ENCODE assay signal across 1 cellular context in the genomic region with DNA sequence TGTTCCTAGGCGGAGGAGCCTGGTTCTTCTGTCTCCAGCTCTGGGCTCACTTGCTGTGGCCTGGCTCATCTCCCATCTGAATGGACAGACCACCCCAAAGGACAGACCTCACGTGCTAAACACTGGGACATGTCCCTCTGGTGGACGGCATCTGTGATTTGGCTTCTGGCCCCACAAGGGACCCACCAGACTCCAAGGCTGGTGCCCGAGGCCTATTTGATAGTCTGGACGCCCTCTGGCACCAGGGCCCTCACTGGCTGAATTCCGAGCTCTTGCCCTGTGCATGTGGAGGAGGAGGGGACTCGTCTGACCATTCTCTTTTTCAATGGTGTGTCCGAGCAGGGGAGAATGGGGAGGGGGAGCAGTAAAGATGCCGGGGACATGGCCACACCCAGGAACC.
TF ChIP-seq lines count a peak whose summit lies in the region.

No MANE protein-coding gene starts in this region.

TF ChIP-seq in K562, 482 proteins besides CTCF, POLR2A, EP300 and RAD21:
- TF ChIP-seq NEUROD1 (IDR thresholded peaks at IDR 0.05; ENCODE audit: borderline replicate concordance, low read depth, low read length, partially characterized antibody) (no peak), HNRNPL (IDR thresholded peaks at IDR 0.05; ENCODE audit: low read depth, low read length) (no peak), ZNF354B (CRISPR knock-in tag; IDR thresholded peaks at IDR 0.05) (no peak), HMG20B (CRISPR knock-in tag; IDR thresholded peaks at IDR 0.05) (no peak), ZNF239 (CRISPR knock-in tag; IDR thresholded peaks at IDR 0.05) (no peak), BRCA1 (IDR thresholded peaks at IDR 0.05) (no peak), BRCA1 (CRISPR knock-in tag; IDR thresholded peaks at IDR 0.05) (no peak), TCF7 (IDR thresholded peaks at IDR 0.05; ENCODE audit: borderline replicate concordance) (no peak), SMARCB1 (IDR thresholded peaks at IDR 0.05; ENCODE audit: insufficient read length, low read depth) (no peak), ZNF121 (CRISPR knock-in tag; conservative IDR thresholded peaks at IDR 0.05) (no peak), ZBTB1 (CRISPR knock-in tag; IDR thresholded peaks at IDR 0.05; ENCODE audit: borderline replicate concordance, low read depth) (no peak), NCOA1 (IDR thresholded peaks at IDR 0.05; ENCODE audit: low read depth) (no peak), ZNF224 (CRISPR knock-in tag; IDR thresholded peaks at IDR 0.05) (no peak)
- TF ChIP-seq, protein P1, sequence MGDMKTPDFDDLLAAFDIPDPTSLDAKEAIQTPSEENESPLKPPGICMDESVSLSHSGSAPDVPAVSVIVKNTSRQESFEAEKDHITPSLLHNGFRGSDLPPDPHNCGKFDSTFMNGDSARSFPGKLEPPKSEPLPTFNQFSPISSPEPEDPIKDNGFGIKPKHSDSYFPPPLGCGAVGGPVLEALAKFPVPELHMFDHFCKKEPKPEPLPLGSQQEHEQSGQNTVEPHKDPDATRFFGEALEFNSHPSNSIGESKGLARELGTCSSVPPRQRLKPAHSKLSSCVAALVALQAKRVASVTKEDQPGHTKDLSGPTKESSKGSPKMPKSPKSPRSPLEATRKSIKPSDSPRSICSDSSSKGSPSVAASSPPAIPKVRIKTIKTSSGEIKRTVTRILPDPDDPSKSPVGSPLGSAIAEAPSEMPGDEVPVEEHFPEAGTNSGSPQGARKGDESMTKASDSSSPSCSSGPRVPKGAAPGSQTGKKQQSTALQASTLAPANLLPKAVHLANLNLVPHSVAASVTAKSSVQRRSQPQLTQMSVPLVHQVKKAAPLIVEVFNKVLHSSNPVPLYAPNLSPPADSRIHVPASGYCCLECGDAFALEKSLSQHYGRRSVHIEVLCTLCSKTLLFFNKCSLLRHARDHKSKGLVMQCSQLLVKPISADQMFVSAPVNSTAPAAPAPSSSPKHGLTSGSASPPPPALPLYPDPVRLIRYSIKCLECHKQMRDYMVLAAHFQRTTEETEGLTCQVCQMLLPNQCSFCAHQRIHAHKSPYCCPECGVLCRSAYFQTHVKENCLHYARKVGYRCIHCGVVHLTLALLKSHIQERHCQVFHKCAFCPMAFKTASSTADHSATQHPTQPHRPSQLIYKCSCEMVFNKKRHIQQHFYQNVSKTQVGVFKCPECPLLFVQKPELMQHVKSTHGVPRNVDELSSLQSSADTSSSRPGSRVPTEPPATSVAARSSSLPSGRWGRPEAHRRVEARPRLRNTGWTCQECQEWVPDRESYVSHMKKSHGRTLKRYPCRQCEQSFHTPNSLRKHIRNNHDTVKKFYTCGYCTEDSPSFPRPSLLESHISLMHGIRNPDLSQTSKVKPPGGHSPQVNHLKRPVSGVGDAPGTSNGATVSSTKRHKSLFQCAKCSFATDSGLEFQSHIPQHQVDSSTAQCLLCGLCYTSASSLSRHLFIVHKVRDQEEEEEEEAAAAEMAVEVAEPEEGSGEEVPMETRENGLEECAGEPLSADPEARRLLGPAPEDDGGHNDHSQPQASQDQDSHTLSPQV (IDR thresholded peaks at IDR 0.05): no peak
- TF ChIP-seq, protein P2, sequence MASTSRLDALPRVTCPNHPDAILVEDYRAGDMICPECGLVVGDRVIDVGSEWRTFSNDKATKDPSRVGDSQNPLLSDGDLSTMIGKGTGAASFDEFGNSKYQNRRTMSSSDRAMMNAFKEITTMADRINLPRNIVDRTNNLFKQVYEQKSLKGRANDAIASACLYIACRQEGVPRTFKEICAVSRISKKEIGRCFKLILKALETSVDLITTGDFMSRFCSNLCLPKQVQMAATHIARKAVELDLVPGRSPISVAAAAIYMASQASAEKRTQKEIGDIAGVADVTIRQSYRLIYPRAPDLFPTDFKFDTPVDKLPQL (IDR thresholded peaks at IDR 0.05; ENCODE audit: extremely low read depth, insufficient read length): no peak
